8 cellular contexts compared by ENCODE assay signal in genomic region chr1:8726801-8727186, GRCh38.
DNase-seq lines count a peak whose midpoint lies in the region; ATAC-seq, FAIRE-seq and TF ChIP-seq lines count a peak whose summit lies in the region.
"Not testable (repeated sequence)": the region's sequence is repeated elsewhere in the genome, so short reads cannot be mapped to it uniquely, and the experiment has no call there.

No MANE protein-coding gene starts in this region.

- ATAC-seq in T-helper 17 cell (peak; percentile 12), body of pancreas (peak; percentile 31), Right ventricle myocardium superior (ENCODE audit: poor library complexity) (peak; percentile 31), HepG2 (peak; percentile 37; the same call in 2 of the 3 replicates)
- ATAC-seq in stimulated activated naive B cell treated with anti-CD40 and anti-IgM and Interleukin-4, amounts not matched to agents 10 μg/mL and 1 μg/mL and 100 μg/mL, for 72 hours (replicated peaks) = peak; percentile 14

- H3K9ac ChIP-seq in HepG2 (ENCODE audit: insufficient read depth, low read depth, low read length) = not testable (repeated sequence)

- H4K20me1 ChIP-seq in HepG2 (ENCODE audit: insufficient read depth, low read length); osteoblast (ENCODE audit: insufficient read depth, low read length): not testable (repeated sequence)

- H3K4me1 Mint-ChIP-seq in CD14-positive monocyte, T-helper 17 cell: not testable (repeated sequence)
- peaks cover 20 to 43% of the 10 kb centered on the region in 2 donors for H3K4me1 Mint-ChIP-seq in stimulated activated naive B cell treated with anti-CD40 and anti-IgM and Interleukin-4, amounts not matched to agents 10 μg/mL and 1 μg/mL and 100 μg/mL, for 72 hours

- not testable (repeated sequence) for H3K27ac ChIP-seq in body of pancreas; HepG2 (ENCODE audit: extremely low read length, insufficient read depth, low read length); osteoblast (ENCODE audit: low read depth, low read length)

- H3K36me3 ChIP-seq in MG63; body of pancreas (replicated peaks in 1 of 2; ENCODE audit: insufficient read depth in 1 of 2, low read depth in 2 of 2); HepG2 (replicated peaks in 1 of 2; ENCODE audit: control insufficient read depth in 1 of 2, insufficient read depth in 2 of 2, low read length in 2 of 2); osteoblast (ENCODE audit: insufficient read depth, low read length): not testable (repeated sequence)

- not testable (repeated sequence) for TF ChIP-seq RAD21 in HepG2 (CRISPR knock-in tag; IDR thresholded peaks at IDR 0.05)

- H3K4me3 ChIP-seq in MG63; body of pancreas; HepG2 (replicated peaks in 1 of 3; ENCODE audit: insufficient read depth in 1 of 3, low read depth in 2 of 3, low read length in 3 of 3); osteoblast (ENCODE audit: insufficient read depth, low read length): not testable (repeated sequence)

- CTCF ChIA-PET in HepG2 (lab: Yijun Ruan, JAX; ENCODE audit: low intra/inter-chr PET ratio, low total read pairs) = interaction anchor here (1.2 to 2.3 kb wide), 4 partner anchors 45 to 166 kb away, joined by 3 to 16 read pairs (median 3); no protein-coding TSS in a partner anchor

- H3K9me3 Mint-ChIP-seq in CD14-positive monocyte; stimulated activated naive B cell treated with anti-CD40 and anti-IgM and Interleukin-4, amounts not matched to agents 10 μg/mL and 1 μg/mL and 100 μg/mL, for 72 hours: not testable (repeated sequence)

- H3K36me3 Mint-ChIP-seq in CD14-positive monocyte; T-helper 17 cell (ENCODE audit: low read depth): not testable (repeated sequence)
- peaks cover 9 to 12% of the 10 kb centered on the region in 2 donors for H3K36me3 Mint-ChIP-seq in stimulated activated naive B cell treated with anti-CD40 and anti-IgM and Interleukin-4, amounts not matched to agents 10 μg/mL and 1 μg/mL and 100 μg/mL, for 72 hours

- not testable (repeated sequence) for H3K27me3 Mint-ChIP-seq in CD14-positive monocyte (ENCODE audit: low read depth in 3 of 3); T-helper 17 cell; stimulated activated naive B cell treated with anti-CD40 and anti-IgM and Interleukin-4, amounts not matched to agents 10 μg/mL and 1 μg/mL and 100 μg/mL, for 72 hours

- H3K4me3 Mint-ChIP-seq in CD14-positive monocyte; T-helper 17 cell; stimulated activated naive B cell treated with anti-CD40 and anti-IgM and Interleukin-4, amounts not matched to agents 10 μg/mL and 1 μg/mL and 100 μg/mL, for 72 hours: not testable (repeated sequence)

- not testable (repeated sequence) for BruUV-seq in HepG2 (replicated peaks; lab: Mats Ljungman, UMichigan)

- peaks cover 76% of the 10 kb centered on the region for H3K79me2 ChIP-seq in HepG2 (ENCODE audit: insufficient read depth, low read length)
- H3K79me2 ChIP-seq in osteoblast (ENCODE audit: insufficient read depth, low read length) = not testable (repeated sequence)

- not testable (repeated sequence) for H3K9me3 ChIP-seq in MG63; T-helper 17 cell (ENCODE audit: control insufficient read depth, low read length, poor library complexity, severe bottlenecking); body of pancreas; HepG2 (ENCODE audit: low read length); osteoblast (ENCODE audit: low read depth, low read length)

- not testable (repeated sequence) for DNase-seq in CD14-positive monocyte (ENCODE audit: low spot score); T-helper 17 cell; body of pancreas; Right ventricle myocardium superior; HepG2 (ENCODE audit: low spot score); osteoblast (ENCODE audit: insufficient read length, low spot score, missing footprints); stimulated activated naive B cell treated with anti-CD40 and anti-IgM and Interleukin-4, amounts not matched to agents 10 μg/mL and 1 μg/mL and 100 μg/mL, for 72 hours
- peak; percentile 16 for DNase-seq in MG63

- not testable (repeated sequence) for FAIRE-seq in HepG2 (lab: Jason Lieb, UNC)

- not testable (repeated sequence) for TF ChIP-seq EP300 in HepG2 (IDR thresholded peaks at IDR 0.05; ENCODE audit: low read depth in 2 of 2, low read length in 2 of 2); HepG2 (CRISPR knock-in tag; IDR thresholded peaks at IDR 0.05; ENCODE audit: borderline replicate concordance)

- H3K27me3 ChIP-seq in MG63; body of pancreas; HepG2 (ENCODE audit: control insufficient read depth in 1 of 2, insufficient read depth in 2 of 2, low read length in 2 of 2); osteoblast (ENCODE audit: insufficient read depth, low read length): not testable (repeated sequence)

- in situ Hi-C loops in HepG2 (cut with HindIII; ENCODE audit: extremely low pct_ligation_motif_present, low pct_unique_long_range_greater_than_20kb) = not testable (repeated sequence)

- TF ChIP-seq POLR2A in body of pancreas (IDR thresholded peaks at IDR 0.05); HepG2 (IDR thresholded peaks at IDR 0.05; ENCODE audit: insufficient read depth in 1 of 2, low read depth in 2 of 2, low read length in 2 of 2): not testable (repeated sequence)

- not testable (repeated sequence) for H3K27ac Mint-ChIP-seq in CD14-positive monocyte; T-helper 17 cell; stimulated activated naive B cell treated with anti-CD40 and anti-IgM and Interleukin-4, amounts not matched to agents 10 μg/mL and 1 μg/mL and 100 μg/mL, for 72 hours

- H3K4me1 ChIP-seq in body of pancreas = peaks cover 23% of the 10 kb centered on the region
- H3K4me1 ChIP-seq in HepG2 (ENCODE audit: insufficient read depth, low read length) = peaks cover 52% of the 10 kb centered on the region
- H3K4me1 ChIP-seq in osteoblast (ENCODE audit: insufficient read depth, low read length) = not testable (repeated sequence)

- POLR2A ChIA-PET in HepG2 (lab: Yijun Ruan, JAX) = interaction anchor here (1.0 kb wide), 1 partner anchor 163 kb away, joined by 4 read pairs; no protein-coding TSS in a partner anchor

- intact Hi-C loops in CD14-positive monocyte (cut with micrococcal nuclease) = loop anchor here (2.0 kb wide), 1 partner anchor 166 kb away; no protein-coding TSS in a partner anchor
- intact Hi-C loops in body of pancreas (cut with DNase I) = loop anchor here (5.0 kb wide), 1 partner anchor 169 kb away; no protein-coding TSS in a partner anchor
- intact Hi-C loops in Right ventricle myocardium superior (cut with DNase I) = loop anchor here (5.0 to 10.0 kb wide), 2 partner anchors 118 to 164 kb away; no protein-coding TSS in a partner anchor
- intact Hi-C loops in HepG2 (cut with micrococcal nuclease; ENCODE audit: unreplicated experiment) = loop anchor here (1.0 kb wide), 1 partner anchor 165 kb away; no protein-coding TSS in a partner anchor

- peak; percentile 55 for TF ChIP-seq CTCF in CD14-positive monocyte (IDR thresholded peaks at IDR 0.05)
- TF ChIP-seq CTCF in body of pancreas (IDR thresholded peaks at IDR 0.05); HepG2 (CRISPR knock-in tag; IDR thresholded peaks at IDR 0.05); osteoblast (IDR thresholded peaks at IDR 0.05; ENCODE audit: extremely low read depth, low read depth, low read length): not testable (repeated sequence)

- WGBS in body of pancreas, 2 donors = 37 to 50% methylated on average over 5 to 7 of the region's 7 CpGs
- WGBS in HepG2 (ENCODE audit: low lambda C conversion rate) = 72% methylated on average over 7 of the region's 7 CpGs

- not testable (repeated sequence) for H3K4me2 ChIP-seq in HepG2 (ENCODE audit: low read depth, low read length)
- peak overlapping the region; percentile 65 for H3K4me2 ChIP-seq in osteoblast (ENCODE audit: insufficient read depth, low read length)

- H2AFZ ChIP-seq in HepG2 (ENCODE audit: low read length); osteoblast (ENCODE audit: low read length): not testable (repeated sequence)

TF ChIP-seq in HepG2, 621 proteins besides CTCF, POLR2A, EP300 and RAD21:
- TF ChIP-seq SMC3 (IDR thresholded peaks at IDR 0.05; ENCODE audit: low read length) = 0 out of 2 replicates have a peak, but pooled peaks have one; percentile 1
